11 cellular contexts compared by ENCODE assay signal in the genomic region with DNA sequence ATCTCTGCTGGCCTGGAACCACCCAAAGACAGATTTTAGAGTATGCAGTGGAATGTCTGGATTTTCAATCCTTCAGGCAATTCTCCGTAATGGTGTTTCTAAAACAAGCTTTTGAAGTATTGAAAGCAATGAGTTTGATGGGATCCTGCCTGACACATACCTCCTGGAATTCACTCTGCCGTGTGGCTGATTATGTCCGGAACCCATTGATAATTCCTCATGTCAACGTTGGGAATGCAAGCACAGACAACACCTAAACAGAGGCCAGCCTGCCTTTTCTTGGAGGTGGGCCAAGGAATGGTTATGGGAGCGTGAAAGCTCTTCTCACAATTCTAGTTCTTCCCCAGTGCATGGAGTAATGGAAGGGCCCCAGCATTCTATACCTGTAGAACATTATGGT.
DNase-seq lines count a peak whose midpoint lies in the region; ATAC-seq and TF ChIP-seq lines count a peak whose summit lies in the region.
"Had no signal": no experiment of that assay in that cellular context is flagged by ENCODE, and none has a peak within 500 bp of the region (broad histone marks: within the 10 kb centered on the region; RNA-seq: fewer than 3 reads in every experiment).

No MANE protein-coding gene starts in this region.

- in situ Hi-C loops in ACHN (cut with HindIII; ENCODE audit: low pct_ligation_motif_present, low pct_unique_long_range_greater_than_20kb, low sequenced_read_pairs): no loop called here

- intact Hi-C loops in left colon (cut with DNase I, micrococcal nuclease): no loop called here

- no peaks in the 10 kb centered on the region for H3K9me3 ChIP-seq in T-helper 17 cell (ENCODE audit: control insufficient read depth, low read length, poor library complexity, severe bottlenecking)

- peaks cover 2% of the 10 kb centered on the region for H3K36me3 Mint-ChIP-seq in T-helper 17 cell (ENCODE audit: low read depth)

- peaks cover 57% of the 10 kb centered on the region for H3K4me1 Mint-ChIP-seq in T-helper 17 cell
- H3K4me1 Mint-ChIP-seq: neural crest cell had no signal

- peak; percentile 43 for DNase-seq in AG20443 (ENCODE audit: low spot score)
- peak; percentile 35 for DNase-seq in H4 (ENCODE audit: low spot score)
- DNase-seq in T-helper 17 cell: no peak
- DNase-seq in iPS-NIHi7 (ENCODE audit: extremely low spot score): peak; percentile 14
- DNase-seq in GM20000 (ENCODE audit: low spot score): no peak
- no peak for DNase-seq in ACHN
- DNase-seq in left colon: no peak
- DNase-seq in activated naive CD4-positive, alpha-beta T cell treated with anti-CD3 and anti-CD28 coated beads, Interleukin-2, amount 50 U/mL, for 16 hours: no peak
- DNase-seq: NCI-H2107 had no signal

- peak overlapping the region; percentile 98 for H3K27ac Mint-ChIP-seq in T-helper 17 cell
- H3K27ac Mint-ChIP-seq: activated T-helper 2 cell treated with anti-CD3 and anti-CD28 coated beads, Interferon-gamma antibody, Interleukin-2, Interleukin-4, amounts not matched to agents 10 μg/mL and 5 μg/mL and 100 μg/mL, durations not matched to agents 14 hours and 24 hours and 36 hours had no signal

- H3K4me3 Mint-ChIP-seq in T-helper 17 cell: no peak overlapping the region
- H3K4me3 Mint-ChIP-seq: neural crest cell had no signal

- H3K27me3 Mint-ChIP-seq in T-helper 17 cell: no peaks in the 10 kb centered on the region

- no peak for ATAC-seq in T-helper 17 cell
- ATAC-seq in left colon: no peak

- TF ChIP-seq CTCF in GM20000 (IDR thresholded peaks at IDR 0.05; ENCODE audit: extremely low read depth, missing control alignments): no peak

Comparison
In these comparisons a context has a peak if more than half of its experiments do, and no peak if none do; other contexts are left out.
1. DNase-seq: peak in AG20443 (single experiment), H4 (single experiment) and iPS-NIHi7 (single experiment); none in T-helper 17 cell (0 of 3), GM20000 (single experiment), ACHN (single experiment), left colon (0 of 2) and activated naive CD4-positive, alpha-beta T cell treated with anti-CD3 and anti-CD28 coated beads, Interleukin-2, amount 50 U/mL, for 16 hours (single experiment).